Comparison of ENCODE assay signal across 1 cellular context in the genomic region with DNA sequence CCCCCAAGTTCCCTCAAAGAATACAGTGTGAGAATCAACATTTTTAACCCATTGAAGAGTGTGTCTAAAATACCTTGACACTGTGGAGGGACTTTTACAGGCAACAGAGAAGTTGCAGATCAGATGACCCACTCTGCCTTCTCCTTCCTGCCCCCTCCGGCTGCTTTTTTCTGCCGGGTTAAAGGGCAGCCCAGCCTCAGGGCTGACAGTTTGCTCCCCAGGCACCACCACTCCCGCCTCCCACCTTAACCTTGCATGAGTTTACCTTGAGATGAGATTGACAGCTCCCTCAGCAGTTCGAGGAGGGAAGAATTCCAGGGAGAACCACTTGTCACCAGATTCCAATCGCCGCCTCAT.
TF ChIP-seq lines count a peak whose summit lies in the region.

No MANE protein-coding gene starts in this region.

TF ChIP-seq in K562, 482 proteins besides CTCF, POLR2A, EP300 and RAD21 (continued from another document and continues in another):
- no peak for TF ChIP-seq SLC30A9 (CRISPR knock-in tag; IDR thresholded peaks at IDR 0.05)
- TF ChIP-seq POLR3G (IDR thresholded peaks at IDR 0.05; ENCODE audit: extremely low read depth, insufficient read length, insufficient replicate concordance) = no peak
- peak; percentile 9; the same call in 1 of the 2 replicates for TF ChIP-seq HSF4 (CRISPR knock-in tag; IDR thresholded peaks at IDR 0.05; ENCODE audit: borderline replicate concordance)
- TF ChIP-seq, protein P1, sequence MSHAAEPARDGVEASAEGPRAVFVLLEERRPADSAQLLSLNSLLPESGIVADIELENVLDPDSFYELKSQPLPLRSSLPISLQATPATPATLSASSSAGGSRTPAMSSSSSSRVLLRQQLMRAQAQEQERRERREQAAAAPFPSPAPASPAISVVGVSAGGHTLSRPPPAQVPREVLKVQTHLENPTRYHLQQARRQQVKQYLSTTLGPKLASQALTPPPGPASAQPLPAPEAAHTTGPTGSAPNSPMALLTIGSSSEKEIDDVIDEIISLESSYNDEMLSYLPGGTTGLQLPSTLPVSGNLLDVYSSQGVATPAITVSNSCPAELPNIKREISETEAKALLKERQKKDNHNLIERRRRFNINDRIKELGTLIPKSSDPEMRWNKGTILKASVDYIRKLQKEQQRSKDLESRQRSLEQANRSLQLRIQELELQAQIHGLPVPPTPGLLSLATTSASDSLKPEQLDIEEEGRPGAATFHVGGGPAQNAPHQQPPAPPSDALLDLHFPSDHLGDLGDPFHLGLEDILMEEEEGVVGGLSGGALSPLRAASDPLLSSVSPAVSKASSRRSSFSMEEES (CRISPR knock-in tag; IDR thresholded peaks at IDR 0.05) = no peak; the same call in 1 of the 2 replicates
- TF ChIP-seq ZNF324 (CRISPR knock-in tag; IDR thresholded peaks at IDR 0.05) = no peak
- no peak for TF ChIP-seq BHLHE40 (IDR thresholded peaks at IDR 0.05; ENCODE audit: low read length)
- TF ChIP-seq ZFPM2 (CRISPR knock-in tag; IDR thresholded peaks at IDR 0.05) = no peak
- TF ChIP-seq KHSRP (IDR thresholded peaks at IDR 0.05) = no peak
- no peak for TF ChIP-seq ZNF12 (CRISPR knock-in tag; IDR thresholded peaks at IDR 0.05)
- TF ChIP-seq JUN (IDR thresholded peaks at IDR 0.05; ENCODE audit: borderline replicate concordance, low read depth, low read length) = no peak
- no peak for TF ChIP-seq JUN (CRISPR knock-in tag; IDR thresholded peaks at IDR 0.05; ENCODE audit: borderline replicate concordance)
- TF ChIP-seq GABPB1 (CRISPR knock-in tag; IDR thresholded peaks at IDR 0.05) = peak; percentile 92
- TF ChIP-seq, protein P2, sequence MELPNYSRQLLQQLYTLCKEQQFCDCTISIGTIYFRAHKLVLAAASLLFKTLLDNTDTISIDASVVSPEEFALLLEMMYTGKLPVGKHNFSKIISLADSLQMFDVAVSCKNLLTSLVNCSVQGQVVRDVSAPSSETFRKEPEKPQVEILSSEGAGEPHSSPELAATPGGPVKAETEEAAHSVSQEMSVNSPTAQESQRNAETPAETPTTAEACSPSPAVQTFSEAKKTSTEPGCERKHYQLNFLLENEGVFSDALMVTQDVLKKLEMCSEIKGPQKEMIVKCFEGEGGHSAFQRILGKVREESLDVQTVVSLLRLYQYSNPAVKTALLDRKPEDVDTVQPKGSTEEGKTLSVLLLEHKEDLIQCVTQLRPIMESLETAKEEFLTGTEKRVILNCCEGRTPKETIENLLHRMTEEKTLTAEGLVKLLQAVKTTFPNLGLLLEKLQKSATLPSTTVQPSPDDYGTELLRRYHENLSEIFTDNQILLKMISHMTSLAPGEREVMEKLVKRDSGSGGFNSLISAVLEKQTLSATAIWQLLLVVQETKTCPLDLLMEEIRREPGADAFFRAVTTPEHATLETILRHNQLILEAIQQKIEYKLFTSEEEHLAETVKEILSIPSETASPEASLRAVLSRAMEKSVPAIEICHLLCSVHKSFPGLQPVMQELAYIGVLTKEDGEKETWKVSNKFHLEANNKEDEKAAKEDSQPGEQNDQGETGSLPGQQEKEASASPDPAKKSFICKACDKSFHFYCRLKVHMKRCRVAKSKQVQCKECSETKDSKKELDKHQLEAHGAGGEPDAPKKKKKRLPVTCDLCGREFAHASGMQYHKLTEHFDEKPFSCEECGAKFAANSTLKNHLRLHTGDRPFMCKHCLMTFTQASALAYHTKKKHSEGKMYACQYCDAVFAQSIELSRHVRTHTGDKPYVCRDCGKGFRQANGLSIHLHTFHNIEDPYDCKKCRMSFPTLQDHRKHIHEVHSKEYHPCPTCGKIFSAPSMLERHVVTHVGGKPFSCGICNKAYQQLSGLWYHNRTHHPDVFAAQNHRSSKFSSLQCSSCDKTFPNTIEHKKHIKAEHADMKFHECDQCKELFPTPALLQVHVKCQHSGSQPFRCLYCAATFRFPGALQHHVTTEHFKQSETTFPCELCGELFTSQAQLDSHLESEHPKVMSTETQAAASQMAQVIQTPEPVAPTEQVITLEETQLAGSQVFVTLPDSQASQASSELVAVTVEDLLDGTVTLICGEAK (IDR thresholded peaks at IDR 0.05) = peak; percentile 90
- TF ChIP-seq, protein P2 (CRISPR knock-in tag; IDR thresholded peaks at IDR 0.05) = no peak
- TF ChIP-seq ZNF23 (CRISPR knock-in tag; IDR thresholded peaks at IDR 0.05) = no peak
- no peak; the same call in 1 of the 2 replicates for TF ChIP-seq ZEB2 (IDR thresholded peaks at IDR 0.05)
- peak; percentile 17 for TF ChIP-seq BRD9 (IDR thresholded peaks at IDR 0.05; ENCODE audit: low read depth, partially characterized antibody)
- TF ChIP-seq PCBP1 (IDR thresholded peaks at IDR 0.05; ENCODE audit: low read depth, low read length, poor library complexity, severe bottlenecking) = no peak
- TF ChIP-seq, protein P3, sequence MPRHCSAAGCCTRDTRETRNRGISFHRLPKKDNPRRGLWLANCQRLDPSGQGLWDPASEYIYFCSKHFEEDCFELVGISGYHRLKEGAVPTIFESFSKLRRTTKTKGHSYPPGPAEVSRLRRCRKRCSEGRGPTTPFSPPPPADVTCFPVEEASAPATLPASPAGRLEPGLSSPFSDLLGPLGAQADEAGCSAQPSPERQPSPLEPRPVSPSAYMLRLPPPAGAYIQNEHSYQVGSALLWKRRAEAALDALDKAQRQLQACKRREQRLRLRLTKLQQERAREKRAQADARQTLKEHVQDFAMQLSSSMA (CRISPR knock-in tag; IDR thresholded peaks at IDR 0.05) = 0 out of 2 replicates have a peak, but pooled peaks have one; percentile 11
- TF ChIP-seq, protein P4, sequence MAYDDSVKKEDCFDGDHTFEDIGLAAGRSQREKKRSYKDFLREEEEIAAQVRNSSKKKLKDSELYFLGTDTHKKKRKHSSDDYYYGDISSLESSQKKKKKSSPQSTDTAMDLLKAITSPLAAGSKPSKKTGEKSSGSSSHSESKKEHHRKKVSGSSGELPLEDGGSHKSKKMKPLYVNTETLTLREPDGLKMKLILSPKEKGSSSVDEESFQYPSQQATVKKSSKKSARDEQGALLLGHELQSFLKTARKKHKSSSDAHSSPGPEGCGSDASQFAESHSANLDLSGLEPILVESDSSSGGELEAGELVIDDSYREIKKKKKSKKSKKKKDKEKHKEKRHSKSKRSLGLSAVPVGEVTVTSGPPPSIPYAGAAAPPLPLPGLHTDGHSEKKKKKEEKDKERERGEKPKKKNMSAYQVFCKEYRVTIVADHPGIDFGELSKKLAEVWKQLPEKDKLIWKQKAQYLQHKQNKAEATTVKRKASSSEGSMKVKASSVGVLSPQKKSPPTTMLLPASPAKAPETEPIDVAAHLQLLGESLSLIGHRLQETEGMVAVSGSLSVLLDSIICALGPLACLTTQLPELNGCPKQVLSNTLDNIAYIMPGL (CRISPR knock-in tag; IDR thresholded peaks at IDR 0.05) = 0 out of 2 replicates have a peak, but pooled peaks have one; percentile 56
- TF ChIP-seq GTF2E2 (tag; IDR thresholded peaks at IDR 0.05) = 0 out of 2 replicates have a peak, but pooled peaks have one; percentile 29
- TF ChIP-seq MTA3 (IDR thresholded peaks at IDR 0.05; ENCODE audit: borderline replicate concordance) = peak; percentile 8; the same call in 1 of the 2 replicates
- TF ChIP-seq RFX5 (IDR thresholded peaks at IDR 0.05; ENCODE audit: low read depth, low read length) = no peak
- TF ChIP-seq RBBP5 (IDR thresholded peaks at IDR 0.05; ENCODE audit: borderline replicate concordance, insufficient read depth, low read length, poor library complexity, severe bottlenecking) = peak; percentile 17
- TF ChIP-seq, protein P5, sequence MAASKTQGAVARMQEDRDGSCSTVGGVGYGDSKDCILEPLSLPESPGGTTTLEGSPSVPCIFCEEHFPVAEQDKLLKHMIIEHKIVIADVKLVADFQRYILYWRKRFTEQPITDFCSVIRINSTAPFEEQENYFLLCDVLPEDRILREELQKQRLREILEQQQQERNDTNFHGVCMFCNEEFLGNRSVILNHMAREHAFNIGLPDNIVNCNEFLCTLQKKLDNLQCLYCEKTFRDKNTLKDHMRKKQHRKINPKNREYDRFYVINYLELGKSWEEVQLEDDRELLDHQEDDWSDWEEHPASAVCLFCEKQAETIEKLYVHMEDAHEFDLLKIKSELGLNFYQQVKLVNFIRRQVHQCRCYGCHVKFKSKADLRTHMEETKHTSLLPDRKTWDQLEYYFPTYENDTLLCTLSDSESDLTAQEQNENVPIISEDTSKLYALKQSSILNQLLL (CRISPR knock-in tag; IDR thresholded peaks at IDR 0.05; ENCODE audit: borderline replicate concordance) = no peak
- TF ChIP-seq NR2F6 (CRISPR knock-in tag; IDR thresholded peaks at IDR 0.05) = no peak
- TF ChIP-seq ZNF696 (CRISPR knock-in tag; conservative IDR thresholded peaks at IDR 0.05) = no peak
- TF ChIP-seq MYNN (IDR thresholded peaks at IDR 0.05) = peak; percentile 75; the same call in 1 of the 2 replicates
- no peak for TF ChIP-seq MYNN (CRISPR knock-in tag; IDR thresholded peaks at IDR 0.05)
- no peak for TF ChIP-seq ZNF707 (CRISPR knock-in tag; conservative IDR thresholded peaks at IDR 0.05)
- no peak for TF ChIP-seq ZNF124 (CRISPR knock-in tag; IDR thresholded peaks at IDR 0.05)
- no peak for TF ChIP-seq KDM5B (IDR thresholded peaks at IDR 0.05; ENCODE audit: insufficient replicate concordance, low read depth, low read length)
- no peak for TF ChIP-seq ERF (CRISPR knock-in tag; IDR thresholded peaks at IDR 0.05)
- no peak for TF ChIP-seq SRF (CRISPR knock-in tag; IDR thresholded peaks at IDR 0.05)
- TF ChIP-seq, protein P6, sequence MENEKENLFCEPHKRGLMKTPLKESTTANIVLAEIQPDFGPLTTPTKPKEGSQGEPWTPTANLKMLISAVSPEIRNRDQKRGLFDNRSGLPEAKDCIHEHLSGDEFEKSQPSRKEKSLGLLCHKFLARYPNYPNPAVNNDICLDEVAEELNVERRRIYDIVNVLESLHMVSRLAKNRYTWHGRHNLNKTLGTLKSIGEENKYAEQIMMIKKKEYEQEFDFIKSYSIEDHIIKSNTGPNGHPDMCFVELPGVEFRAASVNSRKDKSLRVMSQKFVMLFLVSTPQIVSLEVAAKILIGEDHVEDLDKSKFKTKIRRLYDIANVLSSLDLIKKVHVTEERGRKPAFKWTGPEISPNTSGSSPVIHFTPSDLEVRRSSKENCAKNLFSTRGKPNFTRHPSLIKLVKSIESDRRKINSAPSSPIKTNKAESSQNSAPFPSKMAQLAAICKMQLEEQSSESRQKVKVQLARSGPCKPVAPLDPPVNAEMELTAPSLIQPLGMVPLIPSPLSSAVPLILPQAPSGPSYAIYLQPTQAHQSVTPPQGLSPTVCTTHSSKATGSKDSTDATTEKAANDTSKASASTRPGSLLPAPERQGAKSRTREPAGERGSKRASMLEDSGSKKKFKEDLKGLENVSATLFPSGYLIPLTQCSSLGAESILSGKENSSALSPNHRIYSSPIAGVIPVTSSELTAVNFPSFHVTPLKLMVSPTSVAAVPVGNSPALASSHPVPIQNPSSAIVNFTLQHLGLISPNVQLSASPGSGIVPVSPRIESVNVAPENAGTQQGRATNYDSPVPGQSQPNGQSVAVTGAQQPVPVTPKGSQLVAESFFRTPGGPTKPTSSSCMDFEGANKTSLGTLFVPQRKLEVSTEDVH (IDR thresholded peaks at IDR 0.05; ENCODE audit: low read depth, partially characterized antibody) = peak; percentile 35
- no peak for TF ChIP-seq ZNF444 (CRISPR knock-in tag; IDR thresholded peaks at IDR 0.05)
- no peak for TF ChIP-seq JUND (IDR thresholded peaks at IDR 0.05; ENCODE audit: borderline replicate concordance, low read depth, low read length)
- TF ChIP-seq JUND (tag; IDR thresholded peaks at IDR 0.05; ENCODE audit: borderline replicate concordance, low read depth, low read length) = peak; percentile 20; the same call in 1 of the 3 replicates
- TF ChIP-seq SP1 (CRISPR knock-in tag; IDR thresholded peaks at IDR 0.05) = no peak
- TF ChIP-seq ELF1 (tag; IDR thresholded peaks at IDR 0.05) = no peak
- TF ChIP-seq, protein P7, sequence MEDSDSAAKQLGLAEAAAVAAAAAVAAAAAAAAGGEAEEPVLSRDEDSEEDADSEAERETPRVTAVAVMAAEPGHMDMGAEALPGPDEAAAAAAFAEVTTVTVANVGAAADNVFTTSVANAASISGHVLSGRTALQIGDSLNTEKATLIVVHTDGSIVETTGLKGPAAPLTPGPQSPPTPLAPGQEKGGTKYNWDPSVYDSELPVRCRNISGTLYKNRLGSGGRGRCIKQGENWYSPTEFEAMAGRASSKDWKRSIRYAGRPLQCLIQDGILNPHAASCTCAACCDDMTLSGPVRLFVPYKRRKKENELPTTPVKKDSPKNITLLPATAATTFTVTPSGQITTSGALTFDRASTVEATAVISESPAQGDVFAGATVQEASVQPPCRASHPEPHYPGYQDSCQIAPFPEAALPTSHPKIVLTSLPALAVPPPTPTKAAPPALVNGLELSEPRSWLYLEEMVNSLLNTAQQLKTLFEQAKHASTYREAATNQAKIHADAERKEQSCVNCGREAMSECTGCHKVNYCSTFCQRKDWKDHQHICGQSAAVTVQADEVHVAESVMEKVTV (CRISPR knock-in tag; IDR thresholded peaks at IDR 0.05) = no peak
- TF ChIP-seq ZNF436 (CRISPR knock-in tag; IDR thresholded peaks at IDR 0.05) = no peak
- TF ChIP-seq ZNF644 (tag; IDR thresholded peaks at IDR 0.05; ENCODE audit: low read depth) = no peak
- no peak for TF ChIP-seq ZNF551 (CRISPR knock-in tag; IDR thresholded peaks at IDR 0.05)
- peak in 1 of 3 experiments; percentile 11 for TF ChIP-seq YY1 (IDR thresholded peaks at IDR 0.05; ENCODE audit: borderline replicate concordance in 1 of 3, control insufficient read depth in 1 of 3, extremely low read depth in 1 of 3, insufficient read depth in 3 of 3, insufficient read length in 1 of 3, insufficient replicate concordance in 2 of 3, low read depth in 1 of 3, low read length in 2 of 3)
- no peak for TF ChIP-seq BACH1 (tag; IDR thresholded peaks at IDR 0.05)
- TF ChIP-seq PPARD (CRISPR knock-in tag; IDR thresholded peaks at IDR 0.05) = no peak
- TF ChIP-seq CHD2 (IDR thresholded peaks at IDR 0.05; ENCODE audit: low read depth, low read length) = 0 out of 2 replicates have a peak, but pooled peaks have one; percentile 10
- TF ChIP-seq NFXL1 (CRISPR knock-in tag; IDR thresholded peaks at IDR 0.05) = no peak
